Comparison of ENCODE assay signal across 8 cellular contexts in the genomic region with DNA sequence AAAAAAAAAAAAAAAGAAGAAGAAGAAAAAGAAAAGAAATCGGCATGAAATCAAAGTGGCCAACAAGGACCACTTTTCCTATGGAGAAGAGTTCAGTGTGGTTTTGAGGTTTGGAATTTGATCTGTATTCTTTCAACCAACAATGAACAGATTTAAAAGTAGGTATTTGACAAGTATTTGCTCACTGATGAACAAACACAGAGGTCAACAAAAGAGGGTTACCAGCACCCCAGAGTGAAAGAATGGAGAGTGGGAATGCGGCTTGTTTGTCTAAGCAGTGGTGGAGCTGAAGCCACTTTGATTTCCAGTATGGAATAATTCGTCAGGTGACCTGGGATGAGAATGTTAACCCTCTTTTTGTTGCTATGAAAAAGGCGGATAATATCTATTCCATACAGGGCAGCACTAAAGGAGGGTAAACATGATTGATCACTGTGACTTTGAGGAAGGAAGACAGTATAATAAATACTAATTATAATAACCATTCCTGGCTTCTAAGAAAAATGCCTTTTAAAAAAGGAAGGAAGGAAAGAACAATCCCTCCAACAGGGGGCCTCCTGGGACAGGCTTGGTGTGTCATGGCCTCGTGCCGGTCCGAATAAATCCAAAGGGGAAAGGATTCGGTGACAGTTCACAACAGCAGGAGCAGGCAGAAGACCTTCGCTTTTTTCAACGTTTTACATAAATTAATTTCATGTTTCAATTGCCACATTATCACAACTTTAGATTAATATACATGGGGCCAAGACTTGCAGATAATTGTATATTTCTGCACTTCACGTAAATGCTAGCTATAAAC.
DNase-seq lines count a peak whose midpoint lies in the region; ATAC-seq, FAIRE-seq and TF ChIP-seq lines count a peak whose summit lies in the region.

No MANE protein-coding gene starts in this region.

- no peak for ATAC-seq in HG02623 (IDR thresholded peaks at IDR 0.05; ENCODE audit: unreplicated experiment)
- ATAC-seq in HG02970 (IDR thresholded peaks at IDR 0.05; ENCODE audit: low FRiP score, unreplicated experiment): no peak

- H3K27me3 ChIP-seq in HUES48 (ENCODE audit: control insufficient read depth, insufficient read depth, low read length): peaks cover 10% of the 10 kb centered on the region; the same call in 1 of the 2 replicates

- CTCF ChIA-PET in GM10248 (lab: Yijun Ruan, JAX): no interaction called here

- POLR2A ChIA-PET in GM10248 (lab: Yijun Ruan, JAX): no interaction called here

- no peaks in the 10 kb centered on the region for H3K4me1 ChIP-seq in HUES48 (ENCODE audit: control insufficient read depth, insufficient read depth, low read length)

- H3K9ac ChIP-seq in HUES48 (ENCODE audit: low read depth, low read length): no peak overlapping the region

- peak; percentile 53 for FAIRE-seq in TTC549 (lab: Jason Lieb, UNC)

- DNase-seq in AG20443 (ENCODE audit: low spot score) (peak; percentile 36), iris pigment epithelial cell (ENCODE audit: low read depth) (peak; percentile 19), GM10248 (ENCODE audit: extremely low spot score) (no peak)
- DNase-seq in activated CD8-positive, alpha-beta memory T cell treated with anti-CD3 and anti-CD28 coated beads for 24 hours: no peak

- TF ChIP-seq CTCF in GM10248 (IDR thresholded peaks at IDR 0.05; ENCODE audit: control extremely low read depth, extremely low read depth, low read depth, missing control alignments): no peak

- H3K36me3 ChIP-seq in HUES48 (ENCODE audit: control insufficient read depth, insufficient read depth, low read length): no peaks in the 10 kb centered on the region

- no peak overlapping the region for H3K4me3 ChIP-seq in HUES48 (ENCODE audit: low read depth, low read length)

- H3K9me3 ChIP-seq in HUES48 (ENCODE audit: control insufficient read depth, insufficient read depth, low read length): no peaks in the 10 kb centered on the region

- peak overlapping the region; percentile 27 for H3K27ac ChIP-seq in HUES48 (ENCODE audit: low read depth, low read length)

Comparison
In these comparisons a context has a peak if more than half of its experiments do, and no peak if none do; other contexts are left out.
1. DNase-seq: peak in AG20443 (single experiment) and iris pigment epithelial cell (single experiment); none in GM10248 (single experiment) and activated CD8-positive, alpha-beta memory T cell treated with anti-CD3 and anti-CD28 coated beads for 24 hours (single experiment).